Comparison of ENCODE assay signal across 28 cellular contexts in genomic region chr3:81483046-81483445, GRCh38.
"Had no signal": no experiment of that assay in that cellular context is flagged by ENCODE, and none has a peak within 500 bp of the region (broad histone marks: within the 10 kb centered on the region; RNA-seq: fewer than 3 reads in every experiment).

No MANE protein-coding gene starts in this region.

- H3K9me3 Mint-ChIP-seq: stimulated activated naive B cell treated with anti-CD40 and anti-IgM and Interleukin-4, amounts not matched to agents 10 μg/mL and 1 μg/mL and 100 μg/mL, for 72 hours had no signal

- H3K27me3 Mint-ChIP-seq: naive thymus-derived CD8-positive, alpha-beta T cell; stimulated activated naive B cell treated with anti-CD40 and anti-IgM and Interleukin-4, amounts not matched to agents 10 μg/mL and 1 μg/mL and 100 μg/mL, for 72 hours had no signal

- H3K27me3 ChIP-seq: pancreas, stomach, testis, thyroid gland, transverse colon, upper lobe of left lung, vagina had no signal

- H3K4me3 ChIP-seq: lower lobe of right lung, pancreas, prostate gland, skin epidermis, stomach, testis, thyroid gland, transverse colon, upper lobe of left lung, vagina had no signal

- DNase-seq: hypothalamus; immature natural killer cell; kidney; lower lobe of right lung; mammary epithelial cell; mesenchymal stem cell; naive thymus-derived CD8-positive, alpha-beta T cell; nucleus accumbens; pancreas; posterior cingulate gyrus; stimulated activated CD4-positive, alpha-beta T cell treated with anti-CD3 and anti-CD28 coated beads, Interleukin-12 subunit alpha, Interleukin-12 subunit beta, amount 100 ng/mL, for 4 hours; stimulated activated CD4-positive, alpha-beta T cell treated with anti-CD3 and anti-CD28 coated beads, Interleukin-15, amount 100 ng/mL, for 24 hours; stimulated activated CD4-positive, alpha-beta T cell treated with anti-CD3 and anti-CD28 coated beads, Interleukin-2, amount 100 ng/mL, for 24 hours; stimulated activated CD4-positive, alpha-beta T cell treated with anti-CD3 and anti-CD28 coated beads, Interleukin-4, amount 100 ng/mL, for 1 hour; stimulated activated naive B cell treated with anti-CD40 and anti-IgM and Interleukin-4, amounts not matched to agents 10 μg/mL and 1 μg/mL and 100 μg/mL, for 72 hours; stimulated activated naive CD8-positive, alpha-beta T cell treated with anti-CD3 and anti-CD28 coated beads, Interleukin-15, Interleukin-2, amounts not matched to agents 100 U/mL and 50 U/mL, for 24 hours; stomach; testis; thyroid gland; transverse colon; upper lobe of left lung had no signal

- H3K4me3 Mint-ChIP-seq: immature natural killer cell; naive thymus-derived CD8-positive, alpha-beta T cell; nephron; neural crest cell; stimulated activated naive B cell treated with anti-CD40 and anti-IgM and Interleukin-4, amounts not matched to agents 10 μg/mL and 1 μg/mL and 100 μg/mL, for 72 hours had no signal

- H3K27ac Mint-ChIP-seq: immature natural killer cell; naive thymus-derived CD8-positive, alpha-beta T cell; nephron; stimulated activated naive B cell treated with anti-CD40 and anti-IgM and Interleukin-4, amounts not matched to agents 10 μg/mL and 1 μg/mL and 100 μg/mL, for 72 hours had no signal

- H3K4me1 ChIP-seq: pancreas, prostate gland, testis, thyroid gland had no signal

- H3K9me3 ChIP-seq: lower lobe of right lung, pancreas, prostate gland, stomach, testis, thyroid gland, transverse colon, upper lobe of left lung, vagina had no signal

- H3K4me1 Mint-ChIP-seq: naive thymus-derived CD8-positive, alpha-beta T cell; nephron; neural crest cell had no signal

- FAIRE-seq: islet of Langerhans, kidney, pancreas had no signal

- ATAC-seq: lower lobe of right lung; naive thymus-derived CD8-positive, alpha-beta T cell; pancreas; sciatic nerve; stimulated activated naive B cell treated with anti-CD40 and anti-IgM and Interleukin-4, amounts not matched to agents 10 μg/mL and 1 μg/mL and 100 μg/mL, for 72 hours; stimulated activated naive CD8-positive, alpha-beta T cell treated with anti-CD3 and anti-CD28 coated beads, Interleukin-15, Interleukin-2, amounts not matched to agents 100 U/mL and 50 U/mL, for 24 hours had no signal

- H3K36me3 ChIP-seq: lower lobe of right lung, pancreas, prostate gland, stomach, thyroid gland, transverse colon, upper lobe of left lung, vagina had no signal

- H3K27ac ChIP-seq: lower lobe of right lung, pancreas, prostate gland, skin epidermis, stomach, testis, thyroid gland, transverse colon, upper lobe of left lung, vagina had no signal
